In genomic region chr3:175266993-175267960, GRCh38 we compare ENCODE assay signal across 16 cellular contexts.
DNase-seq lines count a peak whose midpoint lies in the region; ATAC-seq and TF ChIP-seq lines count a peak whose summit lies in the region.
"Had no signal": no experiment of that assay in that cellular context is flagged by ENCODE, and none has a peak within 500 bp of the region (broad histone marks: within the 10 kb centered on the region; RNA-seq: fewer than 3 reads in every experiment).

No MANE protein-coding gene starts in this region.

- H3K79me2 ChIP-seq in ACC112 (ENCODE audit: control insufficient read depth, insufficient read depth, low read length, unreplicated experiment): no peaks in the 10 kb centered on the region

- H3K4me1 ChIP-seq in ACC112 (ENCODE audit: control insufficient read depth, insufficient read depth, low read length, unreplicated experiment): peaks cover 40% of the 10 kb centered on the region
- H3K4me1 ChIP-seq: testis had no signal

- DNase-seq in H4 (ENCODE audit: low spot score) (peak; percentile 59), fibroblast of pulmonary artery (ENCODE audit: low read depth) (peak; percentile 39), kidney tubule cell (ENCODE audit: low spot score) (no peak), NCI-H446 (lab: John Stamatoyannopoulos, UW) (no peak), DMS114 treated with DMSO at 0.1 percent for 48 hours (lab: John Stamatoyannopoulos, UW; ENCODE audit: unreplicated experiment) (no peak)
- DNase-seq: activated CD4-positive, alpha-beta T cell treated with anti-CD3 and anti-CD28 coated beads for 48 hours; DMS79 treated with DMSO at 0.1 percent for 48 hours; immature natural killer cell; MG63; NCI-H2029 treated with DMSO at 0.1 percent for 48 hours; NCI-H526 treated with DMSO at 0.1 percent for 48 hours; testis had no signal

- H2AFZ ChIP-seq in ACC112 (ENCODE audit: low read length, unreplicated experiment): peak overlapping the region; percentile 57

- no peak for TF ChIP-seq CTCF in fibroblast of pulmonary artery (IDR thresholded peaks at IDR 0.05; ENCODE audit: low read length, missing control alignments)

- H3K4me3 ChIP-seq in ACC112 (ENCODE audit: low read depth, low read length) (peak overlapping the region; percentile 49), fibroblast of pulmonary artery (replicated peaks; ENCODE audit: low read depth, low read length) (no peak overlapping the region)
- H3K4me3 ChIP-seq: gastroesophageal sphincter, MG63, testis had no signal

- no peaks in the 10 kb centered on the region for H3K36me3 ChIP-seq in ACC112 (ENCODE audit: insufficient read depth, low read length)
- H3K36me3 ChIP-seq: gastroesophageal sphincter, MG63 had no signal

- peak overlapping the region; percentile 92 for H3K27ac ChIP-seq in ACC112 (ENCODE audit: low read depth, low read length)
- H3K27ac ChIP-seq: gastroesophageal sphincter, testis had no signal

- no peaks in the 10 kb centered on the region for H3K27me3 ChIP-seq in ACC112 (ENCODE audit: insufficient read depth, low read length)
- H3K27me3 ChIP-seq: gastroesophageal sphincter, MG63, testis had no signal

- ATAC-seq in SK-N-SH treated with all-trans-retinoic acid at 6 μM for 48 hours (peak; percentile 62), HG02642 (IDR thresholded peaks at IDR 0.05; ENCODE audit: poor library complexity, unreplicated experiment) (no peak)
- ATAC-seq: gastroesophageal sphincter had no signal

TF ChIP-seq in SK-N-SH treated with all-trans-retinoic acid at 6 μM for 48 hours, 23 proteins besides CTCF, POLR2A, EP300 and RAD21:
- no peak for TF ChIP-seq TCF4 (CRISPR knock-in tag; IDR thresholded peaks at IDR 0.05; ENCODE audit: borderline replicate concordance)
- no peak for TF ChIP-seq CREB5 (CRISPR knock-in tag; IDR thresholded peaks at IDR 0.05; ENCODE audit: low read depth)
- TF ChIP-seq ZC3H10 (CRISPR knock-in tag; IDR thresholded peaks at IDR 0.05): no peak
- no peak for TF ChIP-seq ZNF8 (CRISPR knock-in tag; IDR thresholded peaks at IDR 0.05)
- no peak for TF ChIP-seq TSHZ2 (CRISPR knock-in tag; IDR thresholded peaks at IDR 0.05)
- no peak for TF ChIP-seq ZNF70 (CRISPR knock-in tag; IDR thresholded peaks at IDR 0.05)

Comparison
In these comparisons a context has a peak if more than half of its experiments do, and no peak if none do; other contexts are left out.
1. DNase-seq: peak in H4 (single experiment) and fibroblast of pulmonary artery (single experiment); none in kidney tubule cell (single experiment), NCI-H446 (0 of 2) and DMS114 treated with DMSO at 0.1 percent for 48 hours (single experiment).